In the genomic region with DNA sequence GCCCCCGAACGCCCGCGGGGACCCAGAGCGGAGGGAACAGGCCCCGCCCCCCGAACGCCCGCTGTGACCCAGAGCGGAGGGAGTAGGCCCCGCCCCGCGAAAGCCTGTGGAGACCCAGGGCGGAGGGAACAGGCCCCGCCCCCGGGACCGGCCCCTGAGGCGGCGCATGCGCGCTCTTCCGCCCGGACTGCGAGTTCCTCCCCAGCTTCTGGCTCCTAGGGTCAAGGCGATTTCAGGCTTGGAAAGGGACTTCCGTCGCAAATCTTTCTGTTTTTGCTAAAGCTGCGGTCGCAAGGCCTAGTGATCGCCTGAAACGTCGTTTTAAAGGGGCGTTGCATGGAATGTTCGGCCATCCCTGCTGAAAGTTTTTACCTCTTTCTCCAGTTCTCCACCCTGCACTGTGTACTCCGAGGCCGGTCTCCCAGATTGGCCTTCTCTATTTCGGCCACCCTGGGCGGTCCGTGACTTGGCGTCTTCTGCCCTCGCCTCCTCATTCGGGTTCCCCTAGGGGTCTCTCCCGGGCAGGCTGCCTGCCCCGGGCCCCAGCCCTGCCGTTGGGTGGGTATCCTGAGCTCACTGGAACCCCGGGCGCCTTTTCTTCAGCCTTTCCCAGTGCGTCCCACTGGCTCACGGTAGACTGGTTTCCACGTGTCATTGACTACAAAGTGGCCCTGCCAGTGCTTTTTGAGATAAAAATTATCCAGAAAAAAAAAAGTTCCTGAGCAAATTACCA, we compare ENCODE assay signal across 1 cellular context.
TF ChIP-seq lines count a peak whose summit lies in the region.

No MANE protein-coding gene starts in this region.

TF ChIP-seq in K562, 482 proteins besides CTCF, POLR2A, EP300 and RAD21 (continued from another document and continues in another):
- TF ChIP-seq NFRKB (IDR thresholded peaks at IDR 0.05; ENCODE audit: low read depth): peak; percentile 85; the same call in 1 of the 2 replicates
- TF ChIP-seq HLTF (IDR thresholded peaks at IDR 0.05): peak; percentile 89
- peak; percentile 70 for TF ChIP-seq TAF9B (IDR thresholded peaks at IDR 0.05; ENCODE audit: partially characterized antibody)
- TF ChIP-seq BCL6 (CRISPR knock-in tag; IDR thresholded peaks at IDR 0.05): no peak
- TF ChIP-seq KLF1 (tag; IDR thresholded peaks at IDR 0.05): peak; percentile 31; the same call in 1 of the 2 replicates
- no peak for TF ChIP-seq SRSF9 (IDR thresholded peaks at IDR 0.05; ENCODE audit: borderline replicate concordance, low read depth, low read length)
- TF ChIP-seq ZBED1 (IDR thresholded peaks at IDR 0.05): 0 out of 2 replicates have a peak, but pooled peaks have one; percentile 54
- TF ChIP-seq, protein P1, sequence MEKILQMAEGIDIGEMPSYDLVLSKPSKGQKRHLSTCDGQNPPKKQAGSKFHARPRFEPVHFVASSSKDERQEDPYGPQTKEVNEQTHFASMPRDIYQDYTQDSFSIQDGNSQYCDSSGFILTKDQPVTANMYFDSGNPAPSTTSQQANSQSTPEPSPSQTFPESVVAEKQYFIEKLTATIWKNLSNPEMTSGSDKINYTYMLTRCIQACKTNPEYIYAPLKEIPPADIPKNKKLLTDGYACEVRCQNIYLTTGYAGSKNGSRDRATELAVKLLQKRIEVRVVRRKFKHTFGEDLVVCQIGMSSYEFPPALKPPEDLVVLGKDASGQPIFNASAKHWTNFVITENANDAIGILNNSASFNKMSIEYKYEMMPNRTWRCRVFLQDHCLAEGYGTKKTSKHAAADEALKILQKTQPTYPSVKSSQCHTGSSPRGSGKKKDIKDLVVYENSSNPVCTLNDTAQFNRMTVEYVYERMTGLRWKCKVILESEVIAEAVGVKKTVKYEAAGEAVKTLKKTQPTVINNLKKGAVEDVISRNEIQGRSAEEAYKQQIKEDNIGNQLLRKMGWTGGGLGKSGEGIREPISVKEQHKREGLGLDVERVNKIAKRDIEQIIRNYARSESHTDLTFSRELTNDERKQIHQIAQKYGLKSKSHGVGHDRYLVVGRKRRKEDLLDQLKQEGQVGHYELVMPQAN (IDR thresholded peaks at IDR 0.05; ENCODE audit: borderline replicate concordance): no peak; the same call in 1 of the 2 replicates
- TF ChIP-seq KHSRP (IDR thresholded peaks at IDR 0.05): no peak
- TF ChIP-seq NCOR1 (IDR thresholded peaks at IDR 0.05): no peak
- TF ChIP-seq NBN (IDR thresholded peaks at IDR 0.05; ENCODE audit: low read depth): peak; percentile 74
- TF ChIP-seq PREB (CRISPR knock-in tag; IDR thresholded peaks at IDR 0.05): no peak
- peak; percentile 61 for TF ChIP-seq SMARCA4 (IDR thresholded peaks at IDR 0.05)
- TF ChIP-seq, protein P2, sequence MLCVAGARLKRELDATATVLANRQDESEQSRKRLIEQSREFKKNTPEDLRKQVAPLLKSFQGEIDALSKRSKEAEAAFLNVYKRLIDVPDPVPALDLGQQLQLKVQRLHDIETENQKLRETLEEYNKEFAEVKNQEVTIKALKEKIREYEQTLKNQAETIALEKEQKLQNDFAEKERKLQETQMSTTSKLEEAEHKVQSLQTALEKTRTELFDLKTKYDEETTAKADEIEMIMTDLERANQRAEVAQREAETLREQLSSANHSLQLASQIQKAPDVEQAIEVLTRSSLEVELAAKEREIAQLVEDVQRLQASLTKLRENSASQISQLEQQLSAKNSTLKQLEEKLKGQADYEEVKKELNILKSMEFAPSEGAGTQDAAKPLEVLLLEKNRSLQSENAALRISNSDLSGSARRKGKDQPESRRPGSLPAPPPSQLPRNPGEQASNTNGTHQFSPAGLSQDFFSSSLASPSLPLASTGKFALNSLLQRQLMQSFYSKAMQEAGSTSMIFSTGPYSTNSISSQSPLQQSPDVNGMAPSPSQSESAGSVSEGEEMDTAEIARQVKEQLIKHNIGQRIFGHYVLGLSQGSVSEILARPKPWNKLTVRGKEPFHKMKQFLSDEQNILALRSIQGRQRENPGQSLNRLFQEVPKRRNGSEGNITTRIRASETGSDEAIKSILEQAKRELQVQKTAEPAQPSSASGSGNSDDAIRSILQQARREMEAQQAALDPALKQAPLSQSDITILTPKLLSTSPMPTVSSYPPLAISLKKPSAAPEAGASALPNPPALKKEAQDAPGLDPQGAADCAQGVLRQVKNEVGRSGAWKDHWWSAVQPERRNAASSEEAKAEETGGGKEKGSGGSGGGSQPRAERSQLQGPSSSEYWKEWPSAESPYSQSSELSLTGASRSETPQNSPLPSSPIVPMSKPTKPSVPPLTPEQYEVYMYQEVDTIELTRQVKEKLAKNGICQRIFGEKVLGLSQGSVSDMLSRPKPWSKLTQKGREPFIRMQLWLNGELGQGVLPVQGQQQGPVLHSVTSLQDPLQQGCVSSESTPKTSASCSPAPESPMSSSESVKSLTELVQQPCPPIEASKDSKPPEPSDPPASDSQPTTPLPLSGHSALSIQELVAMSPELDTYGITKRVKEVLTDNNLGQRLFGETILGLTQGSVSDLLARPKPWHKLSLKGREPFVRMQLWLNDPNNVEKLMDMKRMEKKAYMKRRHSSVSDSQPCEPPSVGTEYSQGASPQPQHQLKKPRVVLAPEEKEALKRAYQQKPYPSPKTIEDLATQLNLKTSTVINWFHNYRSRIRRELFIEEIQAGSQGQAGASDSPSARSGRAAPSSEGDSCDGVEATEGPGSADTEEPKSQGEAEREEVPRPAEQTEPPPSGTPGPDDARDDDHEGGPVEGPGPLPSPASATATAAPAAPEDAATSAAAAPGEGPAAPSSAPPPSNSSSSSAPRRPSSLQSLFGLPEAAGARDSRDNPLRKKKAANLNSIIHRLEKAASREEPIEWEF (CRISPR knock-in tag; IDR thresholded peaks at IDR 0.05): no peak
- no peak for TF ChIP-seq PTBP1 (IDR thresholded peaks at IDR 0.05; ENCODE audit: low read depth, low read length)
- TF ChIP-seq PCBP2 (IDR thresholded peaks at IDR 0.05; ENCODE audit: low read depth, low read length, poor library complexity, severe bottlenecking): no peak
- no peak; a peak in 1 of 3 replicates for TF ChIP-seq CBX3 (IDR thresholded peaks at IDR 0.05; ENCODE audit: borderline replicate concordance in 1 of 2, low read length in 2 of 2)
- TF ChIP-seq, protein P3, sequence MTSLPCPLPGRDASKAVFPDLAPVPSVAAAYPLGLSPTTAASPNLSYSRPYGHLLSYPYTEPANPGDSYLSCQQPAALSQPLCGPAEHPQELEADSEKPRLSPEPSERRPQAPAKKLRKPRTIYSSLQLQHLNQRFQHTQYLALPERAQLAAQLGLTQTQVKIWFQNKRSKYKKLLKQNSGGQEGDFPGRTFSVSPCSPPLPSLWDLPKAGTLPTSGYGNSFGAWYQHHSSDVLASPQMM (CRISPR knock-in tag; IDR thresholded peaks at IDR 0.05): no peak
- no peak for TF ChIP-seq BRCA1 (IDR thresholded peaks at IDR 0.05)
- no peak for TF ChIP-seq BRCA1 (CRISPR knock-in tag; IDR thresholded peaks at IDR 0.05)
- no peak for TF ChIP-seq SRSF7 (optimal IDR thresholded peaks at IDR 0.05; ENCODE audit: low read depth, low read length)
- no peak for TF ChIP-seq CTBP1 (IDR thresholded peaks at IDR 0.05; ENCODE audit: borderline replicate concordance)
- no peak for TF ChIP-seq MAFG (tag; conservative IDR thresholded peaks at IDR 0.05)
- no peak for TF ChIP-seq HES1 (IDR thresholded peaks at IDR 0.05; ENCODE audit: low read depth)
- TF ChIP-seq RBM15 (IDR thresholded peaks at IDR 0.05; ENCODE audit: insufficient read depth, low read length): no peak
- no peak for TF ChIP-seq SMARCB1 (IDR thresholded peaks at IDR 0.05; ENCODE audit: insufficient read length, low read depth)
- no peak for TF ChIP-seq FOXP1 (CRISPR knock-in tag; IDR thresholded peaks at IDR 0.05)
- TF ChIP-seq, protein P4, sequence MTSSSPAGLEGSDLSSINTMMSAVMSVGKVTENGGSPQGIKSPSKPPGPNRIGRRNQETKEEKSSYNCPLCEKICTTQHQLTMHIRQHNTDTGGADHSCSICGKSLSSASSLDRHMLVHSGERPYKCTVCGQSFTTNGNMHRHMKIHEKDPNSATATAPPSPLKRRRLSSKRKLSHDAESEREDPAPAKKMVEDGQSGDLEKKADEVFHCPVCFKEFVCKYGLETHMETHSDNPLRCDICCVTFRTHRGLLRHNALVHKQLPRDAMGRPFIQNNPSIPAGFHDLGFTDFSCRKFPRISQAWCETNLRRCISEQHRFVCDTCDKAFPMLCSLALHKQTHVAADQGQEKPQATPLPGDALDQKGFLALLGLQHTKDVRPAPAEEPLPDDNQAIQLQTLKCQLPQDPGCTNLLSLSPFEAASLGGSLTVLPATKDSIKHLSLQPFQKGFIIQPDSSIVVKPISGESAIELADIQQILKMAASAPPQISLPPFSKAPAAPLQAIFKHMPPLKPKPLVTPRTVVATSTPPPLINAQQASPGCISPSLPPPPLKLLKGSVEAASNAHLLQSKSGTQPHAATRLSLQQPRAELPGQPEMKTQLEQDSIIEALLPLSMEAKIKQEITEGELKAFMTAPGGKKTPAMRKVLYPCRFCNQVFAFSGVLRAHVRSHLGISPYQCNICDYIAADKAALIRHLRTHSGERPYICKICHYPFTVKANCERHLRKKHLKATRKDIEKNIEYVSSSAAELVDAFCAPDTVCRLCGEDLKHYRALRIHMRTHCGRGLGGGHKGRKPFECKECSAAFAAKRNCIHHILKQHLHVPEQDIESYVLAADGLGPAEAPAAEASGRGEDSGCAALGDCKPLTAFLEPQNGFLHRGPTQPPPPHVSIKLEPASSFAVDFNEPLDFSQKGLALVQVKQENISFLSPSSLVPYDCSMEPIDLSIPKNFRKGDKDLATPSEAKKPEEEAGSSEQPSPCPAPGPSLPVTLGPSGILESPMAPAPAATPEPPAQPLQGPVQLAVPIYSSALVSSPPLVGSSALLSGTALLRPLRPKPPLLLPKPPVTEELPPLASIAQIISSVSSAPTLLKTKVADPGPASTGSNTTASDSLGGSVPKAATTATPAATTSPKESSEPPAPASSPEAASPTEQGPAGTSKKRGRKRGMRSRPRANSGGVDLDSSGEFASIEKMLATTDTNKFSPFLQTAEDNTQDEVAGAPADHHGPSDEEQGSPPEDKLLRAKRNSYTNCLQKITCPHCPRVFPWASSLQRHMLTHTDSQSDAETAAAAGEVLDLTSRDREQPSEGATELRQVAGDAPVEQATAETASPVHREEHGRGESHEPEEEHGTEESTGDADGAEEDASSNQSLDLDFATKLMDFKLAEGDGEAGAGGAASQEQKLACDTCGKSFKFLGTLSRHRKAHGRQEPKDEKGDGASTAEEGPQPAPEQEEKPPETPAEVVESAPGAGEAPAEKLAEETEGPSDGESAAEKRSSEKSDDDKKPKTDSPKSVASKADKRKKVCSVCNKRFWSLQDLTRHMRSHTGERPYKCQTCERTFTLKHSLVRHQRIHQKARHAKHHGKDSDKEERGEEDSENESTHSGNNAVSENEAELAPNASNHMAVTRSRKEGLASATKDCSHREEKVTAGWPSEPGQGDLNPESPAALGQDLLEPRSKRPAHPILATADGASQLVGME (CRISPR knock-in tag; IDR thresholded peaks at IDR 0.05): peak; percentile 66; the same call in 1 of the 2 replicates
- no peak for TF ChIP-seq XRCC4 (IDR thresholded peaks at IDR 0.05; ENCODE audit: extremely low read depth, insufficient read depth, insufficient read length)
- no peak for TF ChIP-seq BHLHE40 (IDR thresholded peaks at IDR 0.05; ENCODE audit: low read length)
- peak; percentile 50; the same call in 1 of the 2 replicates for TF ChIP-seq ZBTB9 (CRISPR knock-in tag; IDR thresholded peaks at IDR 0.05)
- no peak for TF ChIP-seq ZNF77 (CRISPR knock-in tag; IDR thresholded peaks at IDR 0.05)
- TF ChIP-seq MNT (conservative IDR thresholded peaks at IDR 0.05): peak; percentile 67 to 68
- TF ChIP-seq SRF (CRISPR knock-in tag; IDR thresholded peaks at IDR 0.05): peak in 1 of 2 experiments; percentile 74; a peak in 2 of 4 replicates
- no peak for TF ChIP-seq ATF3 (IDR thresholded peaks at IDR 0.05)
- no peak for TF ChIP-seq ATF3 (CRISPR knock-in tag; conservative IDR thresholded peaks at IDR 0.05)
- TF ChIP-seq ZNF212 (CRISPR knock-in tag; IDR thresholded peaks at IDR 0.05): no peak
- TF ChIP-seq SMARCA5 (IDR thresholded peaks at IDR 0.05): no peak
- TF ChIP-seq MYC (IDR thresholded peaks at IDR 0.05; ENCODE audit: low read depth, low read length): 0 out of 2 replicates have a peak, but pooled peaks have one; percentile 51
- peak; percentile 84; the same call in 1 of the 2 replicates for TF ChIP-seq MYC (CRISPR knock-in tag; IDR thresholded peaks at IDR 0.05; ENCODE audit: borderline replicate concordance, low read depth)
